Comparison of ENCODE assay signal across 9 cellular contexts in genomic region chr5:52356311-52356918, GRCh38.
DNase-seq lines count a peak whose midpoint lies in the region; FAIRE-seq and TF ChIP-seq lines count a peak whose summit lies in the region.
"Had no signal": no experiment of that assay in that cellular context is flagged by ENCODE, and none has a peak within 500 bp of the region (broad histone marks: within the 10 kb centered on the region; RNA-seq: fewer than 3 reads in every experiment).

No MANE protein-coding gene starts in this region.

- no peaks in the 10 kb centered on the region for H3K9me3 Mint-ChIP-seq in MCF 10A (ENCODE audit: unreplicated experiment)
- H3K9me3 Mint-ChIP-seq: activated CD4-positive, alpha-beta T cell treated with anti-CD3 and anti-CD28 coated beads, Interleukin-2, amount 10 ng/mL, durations not matched to agents 24 days and 14 days had no signal

- no peaks in the 10 kb centered on the region for H3K9me3 ChIP-seq in osteoblast (ENCODE audit: low read depth, low read length)
- H3K9me3 ChIP-seq in spleen, result no peaks in the 10 kb centered on the region

- H3K4me1 Mint-ChIP-seq in MCF 10A (ENCODE audit: insufficient read depth, unreplicated experiment), result no peaks in the 10 kb centered on the region
- H3K4me1 Mint-ChIP-seq: activated CD4-positive, alpha-beta T cell treated with anti-CD3 and anti-CD28 coated beads, Interleukin-2, amount 10 ng/mL, durations not matched to agents 24 days and 14 days; immature natural killer cell had no signal

- no peaks in the 10 kb centered on the region for H3K4me1 ChIP-seq in osteoblast (ENCODE audit: insufficient read depth, low read length)
- H3K4me1 ChIP-seq in spleen, result no peaks in the 10 kb centered on the region

- no peak overlapping the region for H2AFZ ChIP-seq in osteoblast (ENCODE audit: low read length)

- no peak for FAIRE-seq in GM19239 (lab: Jason Lieb, UNC)

- no TSS peak for BruUV-seq in MCF 10A (replicated peaks; lab: Mats Ljungman, UMichigan)

- CTCF ChIA-PET in MCF 10A (lab: Yijun Ruan, JAX), result interaction anchor here (0.6 to 1.7 kb wide), 6 partner anchors 8 to 1398 kb away, joined by 3 to 5 read pairs (median 4); no protein-coding TSS in a partner anchor

- TF ChIP-seq CTCF in GM12875 (IDR thresholded peaks at IDR 0.05; ENCODE audit: borderline replicate concordance, insufficient read depth, low read depth, low read length), result peak; percentile 32; the same call in 1 of the 2 replicates
- peak; percentile 72 for TF ChIP-seq CTCF in MCF 10A (IDR thresholded peaks at IDR 0.05; ENCODE audit: unreplicated experiment)
- peak; percentile 29 for TF ChIP-seq CTCF in osteoblast (IDR thresholded peaks at IDR 0.05; ENCODE audit: extremely low read depth, low read depth, low read length)
- peak in 1 of 11 experiments; percentile 23 for TF ChIP-seq CTCF in spleen (IDR thresholded peaks at IDR 0.05 in 8 of 11, conservative IDR thresholded peaks at IDR 0.05 in 3 of 11)

- DNase-seq in NCI-H2081 (lab: John Stamatoyannopoulos, UW) (peak; percentile 50 to 79), MCF 10A (ENCODE audit: unreplicated experiment) (peak; percentile 31), osteoblast (ENCODE audit: insufficient read length, low spot score, missing footprints) (no peak), spleen (no peak), GM19239 (ENCODE audit: insufficient read length, low spot score) (no peak), Ammon's horn (ENCODE audit: low spot score) (no peak)
- DNase-seq: activated CD4-positive, alpha-beta T cell treated with anti-CD3 and anti-CD28 coated beads, Interleukin-2, amount 10 ng/mL, durations not matched to agents 24 days and 14 days; immature natural killer cell had no signal

- H3K4me3 ChIP-seq in GM12875 (ENCODE audit: low read depth, low read length) (no peak overlapping the region), osteoblast (ENCODE audit: insufficient read depth, low read length) (no peak overlapping the region), spleen (no peak overlapping the region)

- H3K4me3 Mint-ChIP-seq in MCF 10A (ENCODE audit: unreplicated experiment), result no peak overlapping the region
- H3K4me3 Mint-ChIP-seq: activated CD4-positive, alpha-beta T cell treated with anti-CD3 and anti-CD28 coated beads, Interleukin-2, amount 10 ng/mL, durations not matched to agents 24 days and 14 days; immature natural killer cell had no signal

- intact Hi-C loops in MCF 10A (cut with micrococcal nuclease), result loop anchor here (1.0 to 10.0 kb wide), 3 partner anchors 208 to 1397 kb away; no protein-coding TSS in a partner anchor
- intact Hi-C loops in spleen (cut with DNase I; ENCODE audit: low total_unique reads), result no loop called here

- H3K36me3 Mint-ChIP-seq in MCF 10A (ENCODE audit: insufficient read depth, unreplicated experiment), result no peaks in the 10 kb centered on the region
- H3K36me3 Mint-ChIP-seq: immature natural killer cell had no signal

- no peaks in the 10 kb centered on the region for H3K79me2 ChIP-seq in osteoblast (ENCODE audit: insufficient read depth, low read length)

- POLR2A ChIA-PET in MCF 10A (lab: Yijun Ruan, JAX), result no interaction called here

- H3K27ac Mint-ChIP-seq in MCF 10A (ENCODE audit: low read depth, unreplicated experiment), result no peak overlapping the region
- H3K27ac Mint-ChIP-seq: activated CD4-positive, alpha-beta T cell treated with anti-CD3 and anti-CD28 coated beads, Interleukin-2, amount 10 ng/mL, durations not matched to agents 24 days and 14 days; immature natural killer cell had no signal

- H3K4me2 ChIP-seq in osteoblast (ENCODE audit: insufficient read depth, low read length), result no peak overlapping the region

- H3K27ac ChIP-seq in osteoblast (ENCODE audit: low read depth, low read length) (no peak overlapping the region), spleen (no peak overlapping the region)

- H3K27me3 Mint-ChIP-seq in MCF 10A (ENCODE audit: insufficient read depth, unreplicated experiment), result peaks cover 49% of the 10 kb centered on the region
- H3K27me3 Mint-ChIP-seq: activated CD4-positive, alpha-beta T cell treated with anti-CD3 and anti-CD28 coated beads, Interleukin-2, amount 10 ng/mL, durations not matched to agents 24 days and 14 days had no signal

- no peaks in the 10 kb centered on the region for H4K20me1 ChIP-seq in osteoblast (ENCODE audit: insufficient read depth, low read length)

- no peak for TF ChIP-seq POLR2A in spleen (IDR thresholded peaks at IDR 0.05)

- 34 to 52% (median 41%) methylated on average over 3 of the region's 3 CpGs for WGBS in spleen, 5 donors

- no peaks in the 10 kb centered on the region for H3K27me3 ChIP-seq in osteoblast (ENCODE audit: insufficient read depth, low read length)
- no peaks in the 10 kb centered on the region for H3K27me3 ChIP-seq in spleen (replicated peaks in 1 of 7)

- H3K36me3 ChIP-seq in osteoblast (ENCODE audit: insufficient read depth, low read length), result no peaks in the 10 kb centered on the region
- no peaks in the 10 kb centered on the region for H3K36me3 ChIP-seq in spleen

Comparison
In these comparisons a context has a peak if more than half of its experiments do, and no peak if none do; other contexts are left out.
1. DNase-seq: peak in NCI-H2081 (2 of 2) and MCF 10A (single experiment); none in osteoblast (single experiment), spleen (single experiment), GM19239 (single experiment) and Ammon's horn (single experiment).